8 cellular contexts compared by ENCODE assay signal in genomic region chrX:70033348-70033747, GRCh38. TPM values are rescaled to one million over a fixed set of nuclear protein-coding genes. Genes with fewer than 3 reads are reported as not detected.
DNase-seq lines count a peak whose midpoint lies in the region; ATAC-seq, FAIRE-seq and TF ChIP-seq lines count a peak whose summit lies in the region.

No MANE protein-coding gene starts in this region.

- DNase-seq in AG20443 (ENCODE audit: low spot score): peak; percentile 43
- no peak for DNase-seq in GM12864 (ENCODE audit: low read depth)
- DNase-seq in fibroblast of lung (ENCODE audit: low read depth in 2 of 2): peak in 1 of 2 donors; percentile 40
- DNase-seq in spleen: peak; percentile 59
- DNase-seq in frontal cortex (ENCODE audit: low spot score in 2 of 2): no peak

- no peak overlapping the region for H3K4me2 ChIP-seq in fibroblast of lung (ENCODE audit: extremely low read depth, insufficient read depth, low read length)

- no peaks in the 10 kb centered on the region for H3K79me2 ChIP-seq in fibroblast of lung (ENCODE audit: control insufficient read depth, insufficient read depth, low read length)

- no peak overlapping the region for H2AFZ ChIP-seq in fibroblast of lung (ENCODE audit: low read length)

- H3K27ac ChIP-seq in fibroblast of lung (ENCODE audit: insufficient read depth, low read length): no peak overlapping the region
- no peak overlapping the region for H3K27ac ChIP-seq in spleen

- H3K27me3 ChIP-seq in fibroblast of lung (ENCODE audit: control insufficient read depth, insufficient read depth, low read length) (no peaks in the 10 kb centered on the region), spleen (replicated peaks in 1 of 7) (peaks cover 0 to 18% (median 0%) of the 10 kb centered on the region in 7 donors)

- WGBS in spleen, 5 donors: 0 to 59% (median 57%) methylated on average over 1 to 8 of the region's 8 CpGs

- no peaks in the 10 kb centered on the region for H3K9me3 ChIP-seq in fibroblast of lung (ENCODE audit: control insufficient read depth, insufficient read depth, low read depth, low read length)
- H3K9me3 ChIP-seq in spleen: no peaks in the 10 kb centered on the region

- H3K36me3 ChIP-seq in fibroblast of lung (ENCODE audit: control insufficient read depth, insufficient read depth, low read length) (no peaks in the 10 kb centered on the region), spleen (no peaks in the 10 kb centered on the region)

- H4K20me1 ChIP-seq in fibroblast of lung (ENCODE audit: control insufficient read depth, extremely low read depth, insufficient read depth, low read length): no peaks in the 10 kb centered on the region

- no peak for TF ChIP-seq POLR2A in spleen (IDR thresholded peaks at IDR 0.05)

- H3K4me3 ChIP-seq in GM12864 (ENCODE audit: low read depth, low read length): no peak overlapping the region
- H3K4me3 ChIP-seq in fibroblast of lung (replicated peaks in 1 of 4; ENCODE audit: control extremely low read depth in 1 of 4, insufficient read depth in 1 of 4, low read depth in 3 of 4, low read length in 4 of 4): no peak overlapping the region
- no peak overlapping the region for H3K4me3 ChIP-seq in spleen

- no peak overlapping the region for H3K9ac ChIP-seq in fibroblast of lung (ENCODE audit: insufficient read depth, low read length)

- intact Hi-C loops in spleen (cut with DNase I; ENCODE audit: low total_unique reads): no loop called here

- H3K4me1 ChIP-seq in fibroblast of lung (ENCODE audit: control insufficient read depth, extremely low read depth, insufficient read depth, low read length) (no peaks in the 10 kb centered on the region), spleen (no peaks in the 10 kb centered on the region)

- ATAC-seq in HG03108 (IDR thresholded peaks at IDR 0.05; ENCODE audit: unreplicated experiment) (peak; percentile 56), SK-N-SH treated with all-trans-retinoic acid at 6 μM for 48 hours (peak; percentile 84), HG02571 (IDR thresholded peaks at IDR 0.05; ENCODE audit: unreplicated experiment) (no peak)

- peak; percentile 56 for TF ChIP-seq CTCF in GM12864 (IDR thresholded peaks at IDR 0.05; ENCODE audit: low read depth, low read length, missing control alignments)
- peak; percentile 52 to 66 for TF ChIP-seq CTCF in fibroblast of lung (conservative IDR thresholded peaks at IDR 0.05 in 1 of 2, IDR thresholded peaks at IDR 0.05 in 1 of 2; ENCODE audit: low read depth in 1 of 2, low read length in 2 of 2)
- TF ChIP-seq CTCF in spleen (IDR thresholded peaks at IDR 0.05 in 8 of 11, conservative IDR thresholded peaks at IDR 0.05 in 3 of 11): peak in 9 of 11 experiments; percentile 6 to 54 (median 35)

- no peak for FAIRE-seq in frontal cortex (lab: Jason Lieb, UNC)

TF ChIP-seq in SK-N-SH treated with all-trans-retinoic acid at 6 μM for 48 hours, 23 proteins besides CTCF, POLR2A, EP300 and RAD21:
- TF ChIP-seq PPARA (CRISPR knock-in tag; IDR thresholded peaks at IDR 0.05; ENCODE audit: borderline replicate concordance) (no peak), ZC3H10 (CRISPR knock-in tag; IDR thresholded peaks at IDR 0.05) (no peak), SNAI2 (CRISPR knock-in tag; IDR thresholded peaks at IDR 0.05) (no peak), ZNF70 (CRISPR knock-in tag; IDR thresholded peaks at IDR 0.05) (no peak), BACH2 (CRISPR knock-in tag; IDR thresholded peaks at IDR 0.05; ENCODE audit: borderline replicate concordance) (no peak), TOX (CRISPR knock-in tag; IDR thresholded peaks at IDR 0.05; ENCODE audit: borderline replicate concordance) (no peak), ZNF8 (CRISPR knock-in tag; IDR thresholded peaks at IDR 0.05) (no peak), TCF4 (CRISPR knock-in tag; IDR thresholded peaks at IDR 0.05; ENCODE audit: borderline replicate concordance) (no peak), CREB5 (CRISPR knock-in tag; IDR thresholded peaks at IDR 0.05; ENCODE audit: low read depth) (no peak), RARB (CRISPR knock-in tag; IDR thresholded peaks at IDR 0.05) (no peak)

RNA-seq across cellular contexts. Expression of gene AWAT2, which starts 16.4 kb away (rescaled TPM):
- total RNA-seq in fibroblast of lung (not detected in 2 replicates), spleen (not detected), frontal cortex (not detected)
- polyA plus RNA-seq in fibroblast of lung (0.07 TPM in 1 of 2 replicates, not detected in the other), spleen (not detected)
- polyA plus RNA-seq in fibroblast of lung (2012): 0.06 TPM in 1 of 2 replicates, not detected in the other
- 0.93 TPM in 1 of 2 replicates, not detected in the other for polyA minus RNA-seq in fibroblast of lung (ENCODE audit: low replicate concordance)

RNA-seq across cellular contexts. Expression of gene OTUD6A, which starts 28.9 kb away (rescaled TPM):
- total RNA-seq in fibroblast of lung (not detected in 2 replicates), spleen (not detected), frontal cortex (not detected)
- polyA plus RNA-seq in fibroblast of lung (not detected in 2 replicates), spleen (not detected)
- polyA plus RNA-seq in fibroblast of lung (2012): not detected in 2 replicates
- not detected in 2 replicates for polyA minus RNA-seq in fibroblast of lung (ENCODE audit: low replicate concordance)

Comparison
In these comparisons a context has a peak if more than half of its experiments do, and no peak if none do; other contexts are left out.
1. DNase-seq: peak in AG20443 (single experiment) and spleen (single experiment); none in GM12864 (single experiment) and frontal cortex (0 of 2).
2. Peak in every context shown above with its lines, with median percentiles within 50 percentile points of each other: CTCF ChIP-seq.